In genomic region chr21:42112223-42112622, GRCh38 we compare ENCODE assay signal across 27 cellular contexts. TPM values are rescaled to one million over a fixed set of nuclear protein-coding genes. Genes with fewer than 3 reads are reported as not detected.
"Had no signal": no experiment of that assay in that cellular context is flagged by ENCODE, and none has a peak within 500 bp of the region (broad histone marks: within the 10 kb centered on the region; RNA-seq: fewer than 3 reads in every experiment).

No MANE protein-coding gene starts in this region.

- H3K27me3 ChIP-seq: breast epithelium, foreskin keratinocyte, left lung, ovary had no signal

- DNase-seq: activated CD4-positive, alpha-beta memory T cell treated with anti-CD3 and anti-CD28 coated beads, Interleukin-2, amount 10 ng/mL, durations not matched to agents 7 days and 5 days; activated CD4-positive, alpha-beta T cell treated with anti-CD3 and anti-CD28 coated beads, Interleukin-2, amount 10 ng/mL, durations not matched to agents 7 days and 5 days; activated CD4-positive, CD25-positive, alpha-beta regulatory T cell treated with anti-CD3 and anti-CD28 coated beads, Interleukin-2, amount 50 U/mL, for 72 hours; activated naive CD8-positive, alpha-beta T cell treated with anti-CD3 and anti-CD28 coated beads, Interleukin-2, amount 50 U/mL, for 24 hours; activated T-cell treated with anti-CD3 and anti-CD28 coated beads, Interleukin-2, amount 50 U/mL, for 48 hours; amygdala; effector CD4-positive, alpha-beta T cell; foreskin keratinocyte; heart right ventricle; kidney glomerular epithelial cell; lower lobe of right lung; ovary; right lobe of liver; stimulated activated CD4-positive, alpha-beta T cell treated with anti-CD3 and anti-CD28 coated beads, Interleukin-4, amount 100 ng/mL, for 24 hours; trophoblast cell had no signal

- H3K36me3 ChIP-seq: breast epithelium, esophagus muscularis mucosa, heart right ventricle, left lung, lower lobe of right lung, neutrophil, ovary, right lobe of liver, thoracic aorta had no signal

- FAIRE-seq: colon, urothelium cell line had no signal

- H3K9me3 ChIP-seq: breast epithelium, esophagus muscularis mucosa, heart right ventricle, left lung, lower lobe of right lung, neutrophil, ovary, right lobe of liver, thoracic aorta had no signal

- H3K4me3 ChIP-seq: breast epithelium, esophagus muscularis mucosa, heart right ventricle, left lung, lower lobe of right lung, ovary, right lobe of liver, skin epidermis, thoracic aorta had no signal

- H3K27ac ChIP-seq: breast epithelium, esophagus muscularis mucosa, foreskin keratinocyte, heart right ventricle, left lung, lower lobe of right lung, neutrophil, ovary, right lobe of liver, skin epidermis, thoracic aorta had no signal

RNA-seq across cellular contexts. Expression of gene UMODL1, which starts 41.1 kb away (rescaled TPM):
- total RNA-seq: activated T-helper 2 cell treated with anti-CD3 and anti-CD28 coated beads, Interferon-gamma antibody, Interleukin-2, Interleukin-4, amounts not matched to agents 10 μg/mL and 5 μg/mL and 100 μg/mL, durations not matched to agents 14 hours and 24 hours and 36 hours; breast epithelium; dermis blood vessel endothelial cell; foreskin keratinocyte; mucosa of gallbladder; renal cortical epithelial cell had no signal
- polyA plus RNA-seq: foreskin keratinocyte, heart right ventricle had no signal
